In genomic region chr13:36346222-36347083, GRCh38 we compare ENCODE assay signal across 8 cellular contexts. TPM values are rescaled to one million over a fixed set of nuclear protein-coding genes. Genes with fewer than 3 reads are reported as not detected.
DNase-seq lines count a peak whose midpoint lies in the region; ATAC-seq and TF ChIP-seq lines count a peak whose summit lies in the region.

Gene SPART (minus strand): TSS chr13:36346394. CDS start chr13:36335830, 10,564 bp downstream.

- H3K36me3 ChIP-seq in BJ (ENCODE audit: control insufficient read depth, insufficient read depth, low read length) (no peaks in the 10 kb centered on the region), right lobe of liver (no peaks in the 10 kb centered on the region)

- no peaks in the 10 kb centered on the region for H3K9me3 ChIP-seq in right lobe of liver

- peak within 1 kb of the TSS; percentile 77 for H3K4me3 Mint-ChIP-seq in activated CD8-positive, alpha-beta T cell treated with anti-CD3 and anti-CD28 coated beads for 36 hours

- H3K27ac Mint-ChIP-seq in activated CD8-positive, alpha-beta T cell treated with anti-CD3 and anti-CD28 coated beads for 36 hours, result peak within 1 kb of the TSS; percentile 90

- H3K4me3 ChIP-seq in BJ (ENCODE audit: low read depth, low read length) (peak within 1 kb of the TSS; percentile 62), right lobe of liver (peak within 1 kb of the TSS; percentile 55 to 73 (median 67))

- H3K9me3 Mint-ChIP-seq in activated CD8-positive, alpha-beta T cell treated with anti-CD3 and anti-CD28 coated beads for 36 hours, result no peaks in the 10 kb centered on the region

- intact Hi-C loops in activated CD8-positive, alpha-beta T cell treated with anti-CD3 and anti-CD28 coated beads for 36 hours (cut with micrococcal nuclease), result loop anchor here (10.0 kb wide), 1 partner anchor 388 kb away; no protein-coding TSS in a partner anchor
- intact Hi-C loops in right lobe of liver (cut with DNase I), result no loop called here

- peak; percentile 42 for TF ChIP-seq POLR2A in right lobe of liver (IDR thresholded peaks at IDR 0.05)

- peak; percentile 50 for DNase-seq in BJ (ENCODE audit: low read depth)
- peak; percentile 90 for DNase-seq in NCI-H82 (lab: John Stamatoyannopoulos, UW)
- DNase-seq in activated CD8-positive, alpha-beta T cell treated with anti-CD3 and anti-CD28 coated beads for 36 hours, result peak; percentile 91
- DNase-seq in ecto neural progenitor cell (ENCODE audit: low spot score), result peak; percentile 92
- DNase-seq in right lobe of liver, result peak; percentile 91 to 95 (median 91)
- DNase-seq in stimulated activated CD4-positive, alpha-beta T cell treated with anti-CD3 and anti-CD28 coated beads, Interleukin-4, amount 100 ng/mL, for 24 hours, result peak; percentile 91

- POLR2A ChIA-PET in BJ (lab: Charles Lee), result interaction anchor here (0.6 to 0.7 kb wide), 2 partner anchors 413 to 1238 kb away, joined by 3 read pairs; no protein-coding TSS in a partner anchor
- POLR2A ChIA-PET in activated CD8-positive, alpha-beta T cell treated with anti-CD3 and anti-CD28 coated beads for 36 hours (lab: Charles Lee), result interaction anchor here (1.2 kb wide), 1 partner anchor 22 kb away, joined by 4 read pairs; no protein-coding TSS in a partner anchor

- 1% methylated on average over 20 of the region's 86 CpGs for WGBS in right lobe of liver (ENCODE audit: insufficient coverage, low coverage, low lambda C conversion rate, missing lambda C conversion rate)

- H3K4me1 ChIP-seq in right lobe of liver, result peaks cover 0 to 4% (median 0%) of the 10 kb centered on the region in 4 donors

- H3K4me1 Mint-ChIP-seq in activated CD8-positive, alpha-beta T cell treated with anti-CD3 and anti-CD28 coated beads for 36 hours (ENCODE audit: low read depth), result peaks cover 22% of the 10 kb centered on the region

- ATAC-seq in GM19395 (IDR thresholded peaks at IDR 0.05; ENCODE audit: unreplicated experiment) (peak; percentile 94), HG03558 (IDR thresholded peaks at IDR 0.05; ENCODE audit: extremely low read depth, unreplicated experiment) (peak; percentile 94), right lobe of liver (peak; percentile 94 to 98 (median 95))
- peak; percentile 96 for ATAC-seq in activated CD8-positive, alpha-beta T cell treated with anti-CD3 and anti-CD28 coated beads for 36 hours

- TF ChIP-seq CTCF in BJ (IDR thresholded peaks at IDR 0.05; ENCODE audit: insufficient read depth, low read depth, low read length), result peak; percentile 98
- TF ChIP-seq CTCF in activated CD8-positive, alpha-beta T cell treated with anti-CD3 and anti-CD28 coated beads for 36 hours (IDR thresholded peaks at IDR 0.05), result peak; percentile 91
- TF ChIP-seq CTCF in right lobe of liver (IDR thresholded peaks at IDR 0.05), result peak; percentile 95 to 99 (median 98)

- no peaks in the 10 kb centered on the region for H3K36me3 Mint-ChIP-seq in activated CD8-positive, alpha-beta T cell treated with anti-CD3 and anti-CD28 coated beads for 36 hours (ENCODE audit: low read depth)

- H3K27me3 Mint-ChIP-seq in activated CD8-positive, alpha-beta T cell treated with anti-CD3 and anti-CD28 coated beads for 36 hours, result peaks cover 2% of the 10 kb centered on the region

- H3K27ac ChIP-seq in right lobe of liver, result peak within 1 kb of the TSS; percentile 89 to 97 (median 96)

- H3K27me3 ChIP-seq in BJ (ENCODE audit: control insufficient read depth, insufficient read depth, low read length) (no peaks in the 10 kb centered on the region), right lobe of liver (no peaks in the 10 kb centered on the region)

- CTCF ChIA-PET in BJ (lab: Yijun Ruan, JAX), result interaction anchor here (0.6 to 2.7 kb wide), 22 partner anchors 9 to 389 kb away, joined by 3 to 17 read pairs (median 4); partner anchors contain the start of gene CCDC169
- CTCF ChIA-PET in activated CD8-positive, alpha-beta T cell treated with anti-CD3 and anti-CD28 coated beads for 36 hours (lab: Charles Lee), result interaction anchor here (0.6 to 1.9 kb wide), 16 partner anchors 9 to 390 kb away, joined by 3 to 9 read pairs (median 4); no protein-coding TSS in a partner anchor

RNA-seq across cellular contexts. Expression of gene SPART, which starts in this region (rescaled TPM):
- 32.7 and 58.4 TPM in 2 replicates for polyA plus RNA-seq in BJ (2011; rRNA removed)
- 16.3 and 20.6 TPM in 2 replicates for polyA minus RNA-seq in BJ (2011; rRNA and poly(A)+ RNA removed)
- 10 to 100 TPM; 16.0 to 16.4 TPM for total RNA-seq in activated CD8-positive, alpha-beta T cell treated with anti-CD3 and anti-CD28 coated beads for 36 hours
- total RNA-seq in right lobe of liver, result 10 to 100 TPM in 2 of 6 experiments, 1 to 10 TPM in 4; 8.1 to 16.4 (median 9.5) TPM

Comparison
In these comparisons a context has a peak if more than half of its experiments do, and no peak if none do; other contexts are left out.
1. Peak in every context shown above with its lines: DNase-seq, ATAC-seq, H3K4me3 ChIP-seq and H3K27ac ChIP-seq.